ENCODE assay signal across 1 cellular context in the genomic region with DNA sequence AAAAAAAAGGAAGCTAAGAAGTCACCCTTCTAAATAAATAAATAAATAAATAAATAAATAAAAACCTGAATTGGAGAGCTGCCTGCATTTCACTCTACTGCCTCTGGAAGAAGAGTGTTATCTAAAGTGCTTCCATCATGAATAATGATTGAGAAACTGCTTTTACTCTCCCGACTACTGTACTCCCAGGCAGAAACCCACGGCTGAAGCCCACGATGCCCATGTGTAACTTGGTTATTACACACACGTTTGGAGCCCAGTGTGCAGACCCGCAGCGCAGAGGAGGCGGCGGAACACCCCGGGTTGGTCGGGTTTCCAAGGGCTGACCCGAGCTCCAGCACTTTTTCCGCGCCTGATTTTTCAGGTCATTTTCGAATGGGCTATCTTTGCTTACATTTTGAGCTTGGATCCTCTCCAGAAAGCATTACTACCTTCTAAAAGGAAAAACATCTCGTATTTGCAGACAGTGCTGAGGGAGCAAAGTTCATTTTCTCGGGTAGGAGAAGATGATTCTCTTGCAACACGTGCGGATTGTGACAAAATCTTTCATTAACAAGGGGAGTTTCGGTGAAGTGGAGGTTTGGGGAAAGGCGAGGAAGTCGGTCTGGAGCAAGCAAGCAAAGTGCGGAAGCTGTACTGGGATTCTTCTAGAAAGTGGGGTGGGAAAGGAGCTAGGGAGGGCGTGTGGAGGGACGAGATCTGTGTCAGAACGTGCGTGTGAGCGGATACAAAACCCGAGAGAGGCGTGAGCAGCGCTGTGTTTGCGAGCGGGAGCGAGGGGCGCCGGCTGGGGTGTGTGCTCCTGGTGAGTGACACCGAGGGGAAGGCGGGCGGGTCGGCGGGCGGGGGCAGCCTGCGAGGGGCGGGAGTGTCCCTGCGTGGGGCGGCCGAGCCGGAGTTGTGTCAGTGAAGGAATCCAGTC.
A peak's percentile ranks its signal among the peaks of the same experiment; 100 is the strongest.
TF ChIP-seq lines count a peak whose summit lies in the region.

A gene with protein sequence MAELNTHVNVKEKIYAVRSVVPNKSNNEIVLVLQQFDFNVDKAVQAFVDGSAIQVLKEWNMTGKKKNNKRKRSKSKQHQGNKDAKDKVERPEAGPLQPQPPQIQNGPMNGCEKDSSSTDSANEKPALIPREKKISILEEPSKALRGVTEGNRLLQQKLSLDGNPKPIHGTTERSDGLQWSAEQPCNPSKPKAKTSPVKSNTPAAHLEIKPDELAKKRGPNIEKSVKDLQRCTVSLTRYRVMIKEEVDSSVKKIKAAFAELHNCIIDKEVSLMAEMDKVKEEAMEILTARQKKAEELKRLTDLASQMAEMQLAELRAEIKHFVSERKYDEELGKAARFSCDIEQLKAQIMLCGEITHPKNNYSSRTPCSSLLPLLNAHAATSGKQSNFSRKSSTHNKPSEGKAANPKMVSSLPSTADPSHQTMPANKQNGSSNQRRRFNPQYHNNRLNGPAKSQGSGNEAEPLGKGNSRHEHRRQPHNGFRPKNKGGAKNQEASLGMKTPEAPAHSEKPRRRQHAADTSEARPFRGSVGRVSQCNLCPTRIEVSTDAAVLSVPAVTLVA (plus strand): TSS at position 897 of the 922 bp plus-strand sequence. CDS start 82,552 bp downstream, outside the sequence.

TF ChIP-seq in K562, 482 proteins besides CTCF, POLR2A, EP300 and RAD21 (continued from another document):
- TF ChIP-seq POLR2AphosphoS2 (IDR thresholded peaks at IDR 0.05; ENCODE audit: low read length) = no peak
- TF ChIP-seq, protein P1, sequence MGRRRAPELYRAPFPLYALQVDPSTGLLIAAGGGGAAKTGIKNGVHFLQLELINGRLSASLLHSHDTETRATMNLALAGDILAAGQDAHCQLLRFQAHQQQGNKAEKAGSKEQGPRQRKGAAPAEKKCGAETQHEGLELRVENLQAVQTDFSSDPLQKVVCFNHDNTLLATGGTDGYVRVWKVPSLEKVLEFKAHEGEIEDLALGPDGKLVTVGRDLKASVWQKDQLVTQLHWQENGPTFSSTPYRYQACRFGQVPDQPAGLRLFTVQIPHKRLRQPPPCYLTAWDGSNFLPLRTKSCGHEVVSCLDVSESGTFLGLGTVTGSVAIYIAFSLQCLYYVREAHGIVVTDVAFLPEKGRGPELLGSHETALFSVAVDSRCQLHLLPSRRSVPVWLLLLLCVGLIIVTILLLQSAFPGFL (CRISPR knock-in tag; IDR thresholded peaks at IDR 0.05) = no peak
- no peak for TF ChIP-seq ZFPM2 (CRISPR knock-in tag; IDR thresholded peaks at IDR 0.05)
- no peak for TF ChIP-seq RHOXF2B (CRISPR knock-in tag; conservative IDR thresholded peaks at IDR 0.05)
- TF ChIP-seq NFIC (IDR thresholded peaks at IDR 0.05) = peak; percentile 61
- TF ChIP-seq, protein P2, sequence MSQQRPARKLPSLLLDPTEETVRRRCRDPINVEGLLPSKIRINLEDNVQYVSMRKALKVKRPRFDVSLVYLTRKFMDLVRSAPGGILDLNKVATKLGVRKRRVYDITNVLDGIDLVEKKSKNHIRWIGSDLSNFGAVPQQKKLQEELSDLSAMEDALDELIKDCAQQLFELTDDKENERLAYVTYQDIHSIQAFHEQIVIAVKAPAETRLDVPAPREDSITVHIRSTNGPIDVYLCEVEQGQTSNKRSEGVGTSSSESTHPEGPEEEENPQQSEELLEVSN (IDR thresholded peaks at IDR 0.05; ENCODE audit: borderline replicate concordance in 1 of 2, extremely low read depth in 1 of 2, insufficient read depth in 1 of 2, insufficient read length in 1 of 2, low read depth in 1 of 2, low read length in 1 of 2, poor library complexity in 1 of 2, severe bottlenecking in 1 of 2) = peak in 1 of 2 experiments; percentile 74
- TF ChIP-seq CBX5 (IDR thresholded peaks at IDR 0.05; ENCODE audit: borderline replicate concordance, low read depth) = no peak
- TF ChIP-seq ZNF408 (CRISPR knock-in tag; IDR thresholded peaks at IDR 0.05; ENCODE audit: low read depth) = no peak
- TF ChIP-seq, protein P3, sequence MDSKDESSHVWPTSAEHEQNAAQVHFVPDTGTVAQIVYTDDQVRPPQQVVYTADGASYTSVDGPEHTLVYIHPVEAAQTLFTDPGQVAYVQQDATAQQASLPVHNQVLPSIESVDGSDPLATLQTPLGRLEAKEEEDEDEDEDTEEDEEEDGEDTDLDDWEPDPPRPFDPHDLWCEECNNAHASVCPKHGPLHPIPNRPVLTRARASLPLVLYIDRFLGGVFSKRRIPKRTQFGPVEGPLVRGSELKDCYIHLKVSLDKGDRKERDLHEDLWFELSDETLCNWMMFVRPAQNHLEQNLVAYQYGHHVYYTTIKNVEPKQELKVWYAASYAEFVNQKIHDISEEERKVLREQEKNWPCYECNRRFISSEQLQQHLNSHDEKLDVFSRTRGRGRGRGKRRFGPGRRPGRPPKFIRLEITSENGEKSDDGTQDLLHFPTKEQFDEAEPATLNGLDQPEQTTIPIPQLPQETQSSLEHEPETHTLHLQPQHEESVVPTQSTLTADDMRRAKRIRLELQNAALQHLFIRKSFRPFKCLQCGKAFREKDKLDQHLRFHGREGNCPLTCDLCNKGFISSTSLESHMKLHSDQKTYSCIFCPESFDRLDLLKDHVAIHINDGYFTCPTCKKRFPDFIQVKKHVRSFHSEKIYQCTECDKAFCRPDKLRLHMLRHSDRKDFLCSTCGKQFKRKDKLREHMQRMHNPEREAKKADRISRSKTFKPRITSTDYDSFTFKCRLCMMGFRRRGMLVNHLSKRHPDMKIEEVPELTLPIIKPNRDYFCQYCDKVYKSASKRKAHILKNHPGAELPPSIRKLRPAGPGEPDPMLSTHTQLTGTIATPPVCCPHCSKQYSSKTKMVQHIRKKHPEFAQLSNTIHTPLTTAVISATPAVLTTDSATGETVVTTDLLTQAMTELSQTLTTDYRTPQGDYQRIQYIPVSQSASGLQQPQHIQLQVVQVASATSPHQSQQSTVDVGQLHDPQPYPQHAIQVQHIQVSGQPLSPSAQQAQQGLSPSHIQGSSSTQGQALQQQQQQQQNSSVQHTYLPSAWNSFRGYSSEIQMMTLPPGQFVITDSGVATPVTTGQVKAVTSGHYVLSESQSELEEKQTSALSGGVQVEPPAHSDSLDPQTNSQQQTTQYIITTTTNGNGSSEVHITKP (IDR thresholded peaks at IDR 0.05; ENCODE audit: partially characterized antibody) = peak; percentile 88
- no peak for TF ChIP-seq CBX3 (IDR thresholded peaks at IDR 0.05; ENCODE audit: borderline replicate concordance in 1 of 2, low read length in 2 of 2)
- no peak for TF ChIP-seq ZNF133 (CRISPR knock-in tag; IDR thresholded peaks at IDR 0.05)
- 0 out of 2 replicates have a peak, but pooled peaks have one; percentile 36 for TF ChIP-seq DPF2 (IDR thresholded peaks at IDR 0.05)
- TF ChIP-seq ETV5 (CRISPR knock-in tag; IDR thresholded peaks at IDR 0.05; ENCODE audit: low read depth) = no peak
- TF ChIP-seq HCFC1 (IDR thresholded peaks at IDR 0.05; ENCODE audit: low read depth, low read length) = no peak
- no peak for TF ChIP-seq FOXM1 (IDR thresholded peaks at IDR 0.05; ENCODE audit: low read depth)
- no peak for TF ChIP-seq FOXM1 (CRISPR knock-in tag; IDR thresholded peaks at IDR 0.05; ENCODE audit: low read depth)
- no peak; the same call in none of the 2 replicates for TF ChIP-seq BCOR (IDR thresholded peaks at IDR 0.05)
- TF ChIP-seq CBX2 (IDR thresholded peaks at IDR 0.05; ENCODE audit: insufficient read depth, low read length, poor library complexity, severe bottlenecking) = no peak
- TF ChIP-seq, protein P4, sequence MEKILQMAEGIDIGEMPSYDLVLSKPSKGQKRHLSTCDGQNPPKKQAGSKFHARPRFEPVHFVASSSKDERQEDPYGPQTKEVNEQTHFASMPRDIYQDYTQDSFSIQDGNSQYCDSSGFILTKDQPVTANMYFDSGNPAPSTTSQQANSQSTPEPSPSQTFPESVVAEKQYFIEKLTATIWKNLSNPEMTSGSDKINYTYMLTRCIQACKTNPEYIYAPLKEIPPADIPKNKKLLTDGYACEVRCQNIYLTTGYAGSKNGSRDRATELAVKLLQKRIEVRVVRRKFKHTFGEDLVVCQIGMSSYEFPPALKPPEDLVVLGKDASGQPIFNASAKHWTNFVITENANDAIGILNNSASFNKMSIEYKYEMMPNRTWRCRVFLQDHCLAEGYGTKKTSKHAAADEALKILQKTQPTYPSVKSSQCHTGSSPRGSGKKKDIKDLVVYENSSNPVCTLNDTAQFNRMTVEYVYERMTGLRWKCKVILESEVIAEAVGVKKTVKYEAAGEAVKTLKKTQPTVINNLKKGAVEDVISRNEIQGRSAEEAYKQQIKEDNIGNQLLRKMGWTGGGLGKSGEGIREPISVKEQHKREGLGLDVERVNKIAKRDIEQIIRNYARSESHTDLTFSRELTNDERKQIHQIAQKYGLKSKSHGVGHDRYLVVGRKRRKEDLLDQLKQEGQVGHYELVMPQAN (IDR thresholded peaks at IDR 0.05; ENCODE audit: borderline replicate concordance) = peak; percentile 47; the same call in 1 of the 2 replicates
- TF ChIP-seq KLF13 (tag; IDR thresholded peaks at IDR 0.05; ENCODE audit: borderline replicate concordance, low read depth) = no peak
- TF ChIP-seq SMC3 (conservative IDR thresholded peaks at IDR 0.05; ENCODE audit: insufficient read depth, low read depth, low read length) = no peak
- TF ChIP-seq ZNF436 (CRISPR knock-in tag; IDR thresholded peaks at IDR 0.05) = no peak
- no peak for TF ChIP-seq HDAC6 (IDR thresholded peaks at IDR 0.05; ENCODE audit: low read depth, low read length)
- TF ChIP-seq ILF3 (IDR thresholded peaks at IDR 0.05; ENCODE audit: borderline replicate concordance) = no peak
- TF ChIP-seq, protein P5, sequence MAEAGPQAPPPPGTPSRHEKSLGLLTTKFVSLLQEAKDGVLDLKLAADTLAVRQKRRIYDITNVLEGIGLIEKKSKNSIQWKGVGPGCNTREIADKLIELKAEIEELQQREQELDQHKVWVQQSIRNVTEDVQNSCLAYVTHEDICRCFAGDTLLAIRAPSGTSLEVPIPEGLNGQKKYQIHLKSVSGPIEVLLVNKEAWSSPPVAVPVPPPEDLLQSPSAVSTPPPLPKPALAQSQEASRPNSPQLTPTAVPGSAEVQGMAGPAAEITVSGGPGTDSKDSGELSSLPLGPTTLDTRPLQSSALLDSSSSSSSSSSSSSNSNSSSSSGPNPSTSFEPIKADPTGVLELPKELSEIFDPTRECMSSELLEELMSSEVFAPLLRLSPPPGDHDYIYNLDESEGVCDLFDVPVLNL (CRISPR knock-in tag; IDR thresholded peaks at IDR 0.05; ENCODE audit: low read depth) = no peak
- no peak for TF ChIP-seq STAT5B (CRISPR knock-in tag; IDR thresholded peaks at IDR 0.05)
- peak; percentile 13; the same call in 1 of the 2 replicates for TF ChIP-seq GABPB1 (CRISPR knock-in tag; IDR thresholded peaks at IDR 0.05)
- TF ChIP-seq FOS (IDR thresholded peaks at IDR 0.05; ENCODE audit: extremely low read depth, insufficient read length) = no peak
- TF ChIP-seq, protein P6, sequence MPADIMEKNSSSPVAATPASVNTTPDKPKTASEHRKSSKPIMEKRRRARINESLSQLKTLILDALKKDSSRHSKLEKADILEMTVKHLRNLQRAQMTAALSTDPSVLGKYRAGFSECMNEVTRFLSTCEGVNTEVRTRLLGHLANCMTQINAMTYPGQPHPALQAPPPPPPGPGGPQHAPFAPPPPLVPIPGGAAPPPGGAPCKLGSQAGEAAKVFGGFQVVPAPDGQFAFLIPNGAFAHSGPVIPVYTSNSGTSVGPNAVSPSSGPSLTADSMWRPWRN (IDR thresholded peaks at IDR 0.05; ENCODE audit: low read depth) = no peak
- TF ChIP-seq TEAD4 (IDR thresholded peaks at IDR 0.05; ENCODE audit: low read length) = no peak
- TF ChIP-seq TEAD4 (CRISPR knock-in tag; IDR thresholded peaks at IDR 0.05; ENCODE audit: borderline replicate concordance) = no peak
- TF ChIP-seq, protein P7, sequence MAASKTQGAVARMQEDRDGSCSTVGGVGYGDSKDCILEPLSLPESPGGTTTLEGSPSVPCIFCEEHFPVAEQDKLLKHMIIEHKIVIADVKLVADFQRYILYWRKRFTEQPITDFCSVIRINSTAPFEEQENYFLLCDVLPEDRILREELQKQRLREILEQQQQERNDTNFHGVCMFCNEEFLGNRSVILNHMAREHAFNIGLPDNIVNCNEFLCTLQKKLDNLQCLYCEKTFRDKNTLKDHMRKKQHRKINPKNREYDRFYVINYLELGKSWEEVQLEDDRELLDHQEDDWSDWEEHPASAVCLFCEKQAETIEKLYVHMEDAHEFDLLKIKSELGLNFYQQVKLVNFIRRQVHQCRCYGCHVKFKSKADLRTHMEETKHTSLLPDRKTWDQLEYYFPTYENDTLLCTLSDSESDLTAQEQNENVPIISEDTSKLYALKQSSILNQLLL (CRISPR knock-in tag; IDR thresholded peaks at IDR 0.05; ENCODE audit: borderline replicate concordance) = no peak
- TF ChIP-seq KAT7 (CRISPR knock-in tag; IDR thresholded peaks at IDR 0.05; ENCODE audit: borderline replicate concordance) = no peak
- TF ChIP-seq, protein P8, sequence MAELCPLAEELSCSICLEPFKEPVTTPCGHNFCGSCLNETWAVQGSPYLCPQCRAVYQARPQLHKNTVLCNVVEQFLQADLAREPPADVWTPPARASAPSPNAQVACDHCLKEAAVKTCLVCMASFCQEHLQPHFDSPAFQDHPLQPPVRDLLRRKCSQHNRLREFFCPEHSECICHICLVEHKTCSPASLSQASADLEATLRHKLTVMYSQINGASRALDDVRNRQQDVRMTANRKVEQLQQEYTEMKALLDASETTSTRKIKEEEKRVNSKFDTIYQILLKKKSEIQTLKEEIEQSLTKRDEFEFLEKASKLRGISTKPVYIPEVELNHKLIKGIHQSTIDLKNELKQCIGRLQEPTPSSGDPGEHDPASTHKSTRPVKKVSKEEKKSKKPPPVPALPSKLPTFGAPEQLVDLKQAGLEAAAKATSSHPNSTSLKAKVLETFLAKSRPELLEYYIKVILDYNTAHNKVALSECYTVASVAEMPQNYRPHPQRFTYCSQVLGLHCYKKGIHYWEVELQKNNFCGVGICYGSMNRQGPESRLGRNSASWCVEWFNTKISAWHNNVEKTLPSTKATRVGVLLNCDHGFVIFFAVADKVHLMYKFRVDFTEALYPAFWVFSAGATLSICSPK (IDR thresholded peaks at IDR 0.05; ENCODE audit: borderline replicate concordance) = no peak
